ENCODE assay signal across 8 cellular contexts in the genomic region with DNA sequence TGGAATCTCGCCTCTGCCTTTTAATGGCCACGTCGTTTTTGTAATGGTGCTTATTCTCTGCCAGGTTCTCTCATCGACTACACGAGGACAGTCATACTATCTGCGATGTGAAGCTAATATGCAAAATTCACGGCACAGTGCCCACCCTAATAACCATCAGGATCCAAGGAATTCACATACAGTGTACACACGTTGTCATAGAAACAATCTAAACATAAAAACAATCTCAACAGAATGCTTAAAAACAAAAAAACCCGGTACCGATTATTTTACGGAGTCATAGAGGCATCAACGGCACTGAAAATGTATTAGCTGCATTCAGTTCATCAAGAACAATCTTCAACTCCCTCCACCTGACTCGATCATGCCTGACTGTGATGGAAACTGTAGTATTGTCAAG. TPM values are rescaled to one million over a fixed set of nuclear protein-coding genes. Genes with fewer than 3 reads are reported as not detected.
DNase-seq lines count a peak whose midpoint lies in the region; ATAC-seq lines count a peak whose summit lies in the region.

No MANE protein-coding gene starts in this region.

- ATAC-seq in HG03342 (IDR thresholded peaks at IDR 0.05; ENCODE audit: unreplicated experiment) (peak; percentile 11), GM19324 (IDR thresholded peaks at IDR 0.05; ENCODE audit: low FRiP score, unreplicated experiment) (no peak)
- ATAC-seq in stimulated activated memory B cell treated with anti-CD40 and anti-IgM and Interleukin-4, amounts not matched to agents 10 μg/mL and 1 μg/mL and 100 μg/mL, for 72 hours = peak; percentile 3

- H3K4me1 Mint-ChIP-seq in activated CD4-positive, alpha-beta T cell treated with anti-CD3 and anti-CD28 coated beads, Interleukin-2, amount 10 ng/mL, durations not matched to agents 7 days and 5 days = peaks cover 38% of the 10 kb centered on the region
- H3K4me1 Mint-ChIP-seq in activated naive CD8-positive, alpha-beta T cell treated with anti-CD3 and anti-CD28 coated beads for 36 hours = peaks cover 32% of the 10 kb centered on the region
- H3K4me1 Mint-ChIP-seq in stimulated activated memory B cell treated with anti-CD40 and anti-IgM and Interleukin-4, amounts not matched to agents 10 μg/mL and 1 μg/mL and 100 μg/mL, for 72 hours = peaks cover 24% of the 10 kb centered on the region

- CTCF ChIA-PET in activated CD4-positive, alpha-beta T cell treated with anti-CD3 and anti-CD28 coated beads, Interleukin-2, amount 10 ng/mL, durations not matched to agents 7 days and 5 days (lab: Charles Lee) = interaction anchor here (0.6 to 3.1 kb wide), 11 partner anchors 10 to 724 kb away, joined by 3 to 14 read pairs (median 6); partner anchors contain the start of gene SSBP1

- H3K27me3 Mint-ChIP-seq in activated CD4-positive, alpha-beta T cell treated with anti-CD3 and anti-CD28 coated beads, Interleukin-2, amount 10 ng/mL, durations not matched to agents 7 days and 5 days = peaks cover 19% of the 10 kb centered on the region
- H3K27me3 Mint-ChIP-seq in activated naive CD8-positive, alpha-beta T cell treated with anti-CD3 and anti-CD28 coated beads for 36 hours = peaks cover 12% of the 10 kb centered on the region
- H3K27me3 Mint-ChIP-seq in stimulated activated memory B cell treated with anti-CD40 and anti-IgM and Interleukin-4, amounts not matched to agents 10 μg/mL and 1 μg/mL and 100 μg/mL, for 72 hours = no peaks in the 10 kb centered on the region

- peak overlapping the region; percentile 73 for H3K4me3 ChIP-seq in iPS-11a (ENCODE audit: low read depth, low read length)

- POLR2A ChIA-PET in activated CD4-positive, alpha-beta T cell treated with anti-CD3 and anti-CD28 coated beads, Interleukin-2, amount 10 ng/mL, durations not matched to agents 7 days and 5 days (lab: Charles Lee) = interaction anchor here (0.6 kb wide), 1 partner anchor 186 kb away, joined by 3 read pairs; no protein-coding TSS in a partner anchor

- peak overlapping the region; percentile 94 for H3K4me3 Mint-ChIP-seq in activated CD4-positive, alpha-beta T cell treated with anti-CD3 and anti-CD28 coated beads, Interleukin-2, amount 10 ng/mL, durations not matched to agents 7 days and 5 days
- H3K4me3 Mint-ChIP-seq in activated naive CD8-positive, alpha-beta T cell treated with anti-CD3 and anti-CD28 coated beads for 36 hours = peak overlapping the region; percentile 97
- H3K4me3 Mint-ChIP-seq in stimulated activated memory B cell treated with anti-CD40 and anti-IgM and Interleukin-4, amounts not matched to agents 10 μg/mL and 1 μg/mL and 100 μg/mL, for 72 hours = peak overlapping the region; percentile 84

- peaks cover 11% of the 10 kb centered on the region for H3K36me3 Mint-ChIP-seq in activated CD4-positive, alpha-beta T cell treated with anti-CD3 and anti-CD28 coated beads, Interleukin-2, amount 10 ng/mL, durations not matched to agents 7 days and 5 days (ENCODE audit: low read depth)
- H3K36me3 Mint-ChIP-seq in activated naive CD8-positive, alpha-beta T cell treated with anti-CD3 and anti-CD28 coated beads for 36 hours = peaks cover 17% of the 10 kb centered on the region
- peaks cover 14% of the 10 kb centered on the region for H3K36me3 Mint-ChIP-seq in stimulated activated memory B cell treated with anti-CD40 and anti-IgM and Interleukin-4, amounts not matched to agents 10 μg/mL and 1 μg/mL and 100 μg/mL, for 72 hours

- no peak for DNase-seq in activated CD4-positive, alpha-beta T cell treated with anti-CD3 and anti-CD28 coated beads, Interleukin-2, amount 10 ng/mL, durations not matched to agents 7 days and 5 days
- DNase-seq in activated CD4-positive, alpha-beta T cell treated with anti-CD3 and anti-CD28 coated beads, Interleukin-2, amount 50 U/mL, for 4 hours = no peak
- no peak for DNase-seq in activated naive CD8-positive, alpha-beta T cell treated with anti-CD3 and anti-CD28 coated beads for 36 hours
- DNase-seq in HPDE6-E6E7 (ENCODE audit: extremely low spot score) = no peak

- peaks cover 7% of the 10 kb centered on the region for H3K9me3 Mint-ChIP-seq in activated CD4-positive, alpha-beta T cell treated with anti-CD3 and anti-CD28 coated beads, Interleukin-2, amount 10 ng/mL, durations not matched to agents 7 days and 5 days
- peaks cover 3% of the 10 kb centered on the region for H3K9me3 Mint-ChIP-seq in activated naive CD8-positive, alpha-beta T cell treated with anti-CD3 and anti-CD28 coated beads for 36 hours
- peaks cover 4% of the 10 kb centered on the region for H3K9me3 Mint-ChIP-seq in stimulated activated memory B cell treated with anti-CD40 and anti-IgM and Interleukin-4, amounts not matched to agents 10 μg/mL and 1 μg/mL and 100 μg/mL, for 72 hours

- peak overlapping the region; percentile 98 for H3K27ac Mint-ChIP-seq in activated CD4-positive, alpha-beta T cell treated with anti-CD3 and anti-CD28 coated beads, Interleukin-2, amount 10 ng/mL, durations not matched to agents 7 days and 5 days
- peak overlapping the region; percentile 100 for H3K27ac Mint-ChIP-seq in activated naive CD8-positive, alpha-beta T cell treated with anti-CD3 and anti-CD28 coated beads for 36 hours
- peak overlapping the region; percentile 94 for H3K27ac Mint-ChIP-seq in stimulated activated memory B cell treated with anti-CD40 and anti-IgM and Interleukin-4, amounts not matched to agents 10 μg/mL and 1 μg/mL and 100 μg/mL, for 72 hours

RNA-seq across cellular contexts. Expression of gene MRPS33, which starts 0.7 kb away (rescaled TPM):
- 10 to 100 TPM; 69.1 to 72.6 TPM for total RNA-seq in activated CD4-positive, alpha-beta T cell treated with anti-CD3 and anti-CD28 coated beads, Interleukin-2, amount 10 ng/mL, durations not matched to agents 7 days and 5 days
- 100 to 1,000 TPM; 111 to 116 TPM for total RNA-seq in activated naive CD8-positive, alpha-beta T cell treated with anti-CD3 and anti-CD28 coated beads for 36 hours

RNA-seq across cellular contexts. Expression of gene TMEM178B, which starts 59.8 kb away (rescaled TPM):
- total RNA-seq in activated CD4-positive, alpha-beta T cell treated with anti-CD3 and anti-CD28 coated beads, Interleukin-2, amount 10 ng/mL, durations not matched to agents 7 days and 5 days = under 1 TPM; 0.22 to 0.25 TPM
- total RNA-seq in activated naive CD8-positive, alpha-beta T cell treated with anti-CD3 and anti-CD28 coated beads for 36 hours = under 1 TPM; 0.06 to 0.21 TPM
